In the genomic region with DNA sequence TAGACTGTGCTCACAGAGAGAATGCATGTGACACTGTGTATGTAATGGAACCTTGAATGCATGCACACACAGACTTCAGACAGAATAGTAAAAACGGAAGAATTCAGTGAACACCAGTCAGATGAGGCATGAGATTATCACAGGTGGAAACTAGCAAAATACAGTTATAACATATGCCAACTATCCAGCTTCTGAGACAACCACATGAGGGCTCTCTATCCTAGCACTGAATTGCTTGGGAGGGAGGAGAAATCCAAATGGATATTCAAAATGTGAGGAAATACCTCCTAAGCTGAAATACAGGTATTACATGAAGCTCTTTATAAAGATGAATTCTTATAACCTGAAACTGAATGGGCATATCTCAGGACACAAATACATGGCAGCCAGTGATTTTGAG, we compare ENCODE assay signal across 17 cellular contexts. TPM values are rescaled to one million over a fixed set of nuclear protein-coding genes. Genes with fewer than 3 reads are reported as not detected.
A peak's percentile ranks its signal among the peaks of the same experiment; 100 is the strongest.
DNase-seq lines count a peak whose midpoint lies in the region; ATAC-seq and TF ChIP-seq lines count a peak whose summit lies in the region.
"Had no signal": no experiment of that assay in that cellular context is flagged by ENCODE, and none has a peak within 500 bp of the region (broad histone marks: within the 10 kb centered on the region; RNA-seq: fewer than 3 reads in every experiment).

No MANE protein-coding gene starts in this region.

- peaks cover 13% of the 10 kb centered on the region for H3K4me1 Mint-ChIP-seq in activated CD4-positive, alpha-beta T cell treated with anti-CD3 and anti-CD28 coated beads, Interleukin-2, amount 10 ng/mL, durations not matched to agents 7 days and 5 days
- H3K4me1 Mint-ChIP-seq in progenitor cell of endocrine pancreas (ENCODE audit: low read depth) = no peaks in the 10 kb centered on the region
- H3K4me1 Mint-ChIP-seq: brain had no signal

- H3K4me1 ChIP-seq in body of pancreas = peaks cover 23% of the 10 kb centered on the region
- H3K4me1 ChIP-seq: HAP-1, suprapubic skin had no signal

- H3K27ac Mint-ChIP-seq in activated CD4-positive, alpha-beta T cell treated with anti-CD3 and anti-CD28 coated beads, Interleukin-2, amount 10 ng/mL, durations not matched to agents 7 days and 5 days = peak overlapping the region; percentile 2
- H3K27ac Mint-ChIP-seq in progenitor cell of endocrine pancreas = no peak overlapping the region
- H3K27ac Mint-ChIP-seq: brain had no signal

- peaks cover 66% of the 10 kb centered on the region for H3K36me3 Mint-ChIP-seq in activated CD4-positive, alpha-beta T cell treated with anti-CD3 and anti-CD28 coated beads, Interleukin-2, amount 10 ng/mL, durations not matched to agents 7 days and 5 days (ENCODE audit: low read depth)
- H3K36me3 Mint-ChIP-seq in progenitor cell of endocrine pancreas (ENCODE audit: insufficient read depth) = peaks cover 41% of the 10 kb centered on the region

- H3K27me3 Mint-ChIP-seq in activated CD4-positive, alpha-beta T cell treated with anti-CD3 and anti-CD28 coated beads, Interleukin-2, amount 10 ng/mL, durations not matched to agents 7 days and 5 days = no peaks in the 10 kb centered on the region
- H3K27me3 Mint-ChIP-seq in progenitor cell of endocrine pancreas = no peaks in the 10 kb centered on the region
- H3K27me3 Mint-ChIP-seq: brain had no signal

- intact Hi-C loops in body of pancreas (cut with DNase I) = no loop called here

- in situ Hi-C loops in GM13976 (cut with MboI; ENCODE audit: low sequenced_read_pairs, unreplicated experiment) = no loop called here

- no peaks in the 10 kb centered on the region for H3K9me3 ChIP-seq in body of pancreas
- H3K9me3 ChIP-seq: HAP-1, suprapubic skin had no signal

- ATAC-seq in body of pancreas = peak; percentile 86
- ATAC-seq in HG03521 (IDR thresholded peaks at IDR 0.05; ENCODE audit: unreplicated experiment) = no peak

- no peak overlapping the region for H3K27ac ChIP-seq in body of pancreas
- H3K27ac ChIP-seq: HL-60, suprapubic skin had no signal

- H3K36me3 ChIP-seq in body of pancreas (replicated peaks in 1 of 2; ENCODE audit: insufficient read depth in 1 of 2, low read depth in 2 of 2) = peaks cover 9 to 12% of the 10 kb centered on the region in 2 donors

- DNase-seq in activated CD4-positive, alpha-beta T cell treated with anti-CD3 and anti-CD28 coated beads, Interleukin-2, amount 10 ng/mL, durations not matched to agents 7 days and 5 days = no peak
- no peak for DNase-seq in activated CD4-positive, alpha-beta T cell treated with anti-CD3 and anti-CD28 coated beads for 4 hours
- DNase-seq in HT-29 (ENCODE audit: low spot score) = peak; percentile 5
- peak in 1 of 4 donors; percentile 44 for DNase-seq in body of pancreas
- DNase-seq in progenitor cell of endocrine pancreas (ENCODE audit: low spot score, unreplicated experiment) = no peak
- no peak for DNase-seq in anterior cingulate cortex (lab: John Stamatoyannopoulos, UW)
- no peak for DNase-seq in GM13976 (ENCODE audit: low spot score)
- DNase-seq: activated CD4-positive, alpha-beta T cell treated with anti-CD3 and anti-CD28 coated beads for 1 hour; activated effector memory CD4-positive, alpha-beta T cell treated with Interleukin-2 at 50 U/mL for 16 hours; midbrain; NCI-H2081; stimulated activated CD4-positive, alpha-beta T cell treated with anti-CD3 and anti-CD28 coated beads, Interleukin-12 subunit alpha, Interleukin-12 subunit beta, amount 100 ng/mL, for 4 hours had no signal

- CTCF ChIA-PET in activated CD4-positive, alpha-beta T cell treated with anti-CD3 and anti-CD28 coated beads, Interleukin-2, amount 10 ng/mL, durations not matched to agents 7 days and 5 days (lab: Charles Lee) = no interaction called here

- TF ChIP-seq CTCF in body of pancreas (IDR thresholded peaks at IDR 0.05) = peak in 6 of 7 experiments; percentile 20 to 79 (median 67)
- TF ChIP-seq CTCF in progenitor cell of endocrine pancreas (IDR thresholded peaks at IDR 0.05; ENCODE audit: unreplicated experiment) = peak; percentile 21
- no peak for TF ChIP-seq CTCF in GM13976 (IDR thresholded peaks at IDR 0.05; ENCODE audit: borderline replicate concordance, control extremely low read depth, extremely low read depth, insufficient read depth, missing control alignments)

- no peak for TF ChIP-seq POLR2A in body of pancreas (IDR thresholded peaks at IDR 0.05)

- H3K9me3 Mint-ChIP-seq in activated CD4-positive, alpha-beta T cell treated with anti-CD3 and anti-CD28 coated beads, Interleukin-2, amount 10 ng/mL, durations not matched to agents 7 days and 5 days = no peaks in the 10 kb centered on the region
- H3K9me3 Mint-ChIP-seq in progenitor cell of endocrine pancreas (ENCODE audit: low read depth) = no peaks in the 10 kb centered on the region
- H3K9me3 Mint-ChIP-seq: brain had no signal

- POLR2A ChIA-PET in activated CD4-positive, alpha-beta T cell treated with anti-CD3 and anti-CD28 coated beads, Interleukin-2, amount 10 ng/mL, durations not matched to agents 7 days and 5 days (lab: Charles Lee) = no interaction called here

- WGBS in body of pancreas, 2 donors = 41 to 48% methylated on average over 1 of the region's 1 CpG

- H3K27me3 ChIP-seq in body of pancreas = no peaks in the 10 kb centered on the region
- H3K27me3 ChIP-seq: suprapubic skin had no signal

- H3K4me3 Mint-ChIP-seq in activated CD4-positive, alpha-beta T cell treated with anti-CD3 and anti-CD28 coated beads, Interleukin-2, amount 10 ng/mL, durations not matched to agents 7 days and 5 days = no peak overlapping the region
- H3K4me3 Mint-ChIP-seq in progenitor cell of endocrine pancreas (ENCODE audit: low read depth) = no peak overlapping the region
- H3K4me3 Mint-ChIP-seq: brain had no signal

- no peak overlapping the region for H3K4me3 ChIP-seq in body of pancreas
- H3K4me3 ChIP-seq: HAP-1, suprapubic skin had no signal

RNA-seq across cellular contexts. Expression of a gene that starts 30.6 kb away (rescaled TPM):
- 100 to 1,000 TPM; 165 to 167 TPM for total RNA-seq in activated CD4-positive, alpha-beta T cell treated with anti-CD3 and anti-CD28 coated beads, Interleukin-2, amount 10 ng/mL, durations not matched to agents 7 days and 5 days
- total RNA-seq in HT-29 (2014; rRNA removed; shearing (Covaris generic)) = 140 and 145 TPM in 2 replicates
- total RNA-seq in body of pancreas = 10 to 100 TPM; 43.1 to 70.9 TPM
- total RNA-seq in progenitor cell of endocrine pancreas = 117 and 141 TPM in 2 replicates

RNA-seq across cellular contexts. Expression of a gene that starts 57.0 kb away (rescaled TPM):
- total RNA-seq in activated CD4-positive, alpha-beta T cell treated with anti-CD3 and anti-CD28 coated beads, Interleukin-2, amount 10 ng/mL, durations not matched to agents 7 days and 5 days = not detected
- total RNA-seq in HT-29 (2014; rRNA removed; shearing (Covaris generic)) = not detected in 2 replicates
- total RNA-seq in body of pancreas (1 to 10 TPM in 1 of 2 donors, under 1 TPM in 1; 0.33 to 4.7 TPM), progenitor cell of endocrine pancreas (not detected in 2 replicates)
